ENCODE assay signal across 8 cellular contexts in the genomic region with DNA sequence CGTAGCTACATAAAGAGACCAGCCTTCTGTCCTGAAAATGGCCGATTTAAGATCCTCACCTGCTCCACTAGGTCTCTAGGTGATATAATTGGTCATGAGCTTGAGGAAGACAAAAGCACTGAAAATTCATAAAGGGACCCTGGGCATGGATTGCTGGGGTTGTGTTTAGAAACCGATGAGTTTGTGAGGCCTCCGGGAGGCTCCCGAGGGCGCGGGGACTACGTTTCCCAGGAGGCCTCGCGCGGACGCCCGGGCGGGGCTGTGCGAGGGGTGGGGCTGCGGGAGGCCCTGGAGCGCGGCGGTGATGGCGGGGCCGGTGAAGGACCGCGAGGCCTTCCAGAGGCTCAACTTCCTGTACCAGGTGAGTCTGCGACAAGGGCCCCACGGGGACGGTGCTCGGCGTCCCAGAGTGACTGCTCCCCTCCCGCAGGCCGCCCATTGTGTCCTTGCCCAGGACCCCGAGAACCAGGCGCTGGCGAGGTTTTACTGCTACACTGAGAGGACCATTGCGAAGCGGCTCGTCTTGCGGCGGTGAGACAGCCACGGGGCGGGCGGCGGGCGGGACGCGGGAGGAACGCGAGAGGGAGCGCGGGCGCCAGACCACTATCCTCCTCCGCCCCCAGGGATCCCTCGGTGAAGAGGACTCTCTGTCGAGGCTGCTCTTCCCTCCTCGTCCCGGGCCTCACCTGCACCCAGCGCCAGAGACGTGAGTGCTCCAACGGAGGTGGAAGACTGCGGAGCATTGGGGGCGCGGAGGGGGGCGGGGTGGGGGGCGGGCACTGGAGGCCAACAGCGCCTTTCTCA. TPM values are rescaled to one million over a fixed set of nuclear protein-coding genes. Genes with fewer than 3 reads are reported as not detected.
DNase-seq lines count a peak whose midpoint lies in the region; ATAC-seq and TF ChIP-seq lines count a peak whose summit lies in the region.

A gene (plus strand): TSS at position 289 of the 804 bp plus-strand sequence. CDS start 16 bp downstream, at position 305.

- H2AFZ ChIP-seq in parathyroid adenoma, result peak within 1 kb of the TSS; percentile 98

- no peak within 1 kb of the TSS for H3K9ac ChIP-seq in parathyroid adenoma

- H3K27ac Mint-ChIP-seq in activated naive CD8-positive, alpha-beta T cell treated with anti-CD3 and anti-CD28 coated beads, Interleukin-2, amount 10 ng/mL, durations not matched to agents 7 days and 5 days, result peak within 1 kb of the TSS; percentile 87

- ATAC-seq in HG02642 (IDR thresholded peaks at IDR 0.05; ENCODE audit: poor library complexity, unreplicated experiment) (peak; percentile 92), Right ventricle myocardium inferior (peak; percentile 99)
- peak; percentile 99 for ATAC-seq in activated naive CD8-positive, alpha-beta T cell treated with anti-CD3 and anti-CD28 coated beads, Interleukin-2, amount 10 ng/mL, durations not matched to agents 7 days and 5 days (ENCODE audit: low read depth)

- H3K4me3 ChIP-seq in parathyroid adenoma (ENCODE audit: low read depth, low read length), result peak within 1 kb of the TSS; percentile 92
- H3K4me3 ChIP-seq in thyroid gland (replicated peaks in 1 of 3), result peak within 1 kb of the TSS; percentile 45 to 79 (median 69)

- peaks cover 15% of the 10 kb centered on the region for H3K36me3 Mint-ChIP-seq in activated naive CD8-positive, alpha-beta T cell treated with anti-CD3 and anti-CD28 coated beads, Interleukin-2, amount 10 ng/mL, durations not matched to agents 7 days and 5 days

- 9% methylated on average over 13 to 14 of the region's 64 CpGs for WGBS in thyroid gland, 2 donors

- H3K27ac ChIP-seq in parathyroid adenoma, result peak within 1 kb of the TSS; percentile 90
- H3K27ac ChIP-seq in thyroid gland, result peak within 1 kb of the TSS; percentile 29 to 84 (median 83)

- H3K27me3 ChIP-seq in parathyroid adenoma (ENCODE audit: control insufficient read depth, insufficient read depth, low read length), result no peaks in the 10 kb centered on the region
- H3K27me3 ChIP-seq in thyroid gland, result no peaks in the 10 kb centered on the region

- H3K9me3 ChIP-seq in parathyroid adenoma (ENCODE audit: control insufficient read depth, low read length) (no peaks in the 10 kb centered on the region), thyroid gland (no peaks in the 10 kb centered on the region)

- peak within 1 kb of the TSS; percentile 90 for H3K4me3 Mint-ChIP-seq in activated naive CD8-positive, alpha-beta T cell treated with anti-CD3 and anti-CD28 coated beads, Interleukin-2, amount 10 ng/mL, durations not matched to agents 7 days and 5 days

- H3K36me3 ChIP-seq in parathyroid adenoma (ENCODE audit: control insufficient read depth, insufficient read depth, low read length) (no peaks in the 10 kb centered on the region), thyroid gland (peaks cover 11 to 25% of the 10 kb centered on the region in 2 donors)

- intact Hi-C loops in Right ventricle myocardium inferior (cut with DNase I) (loop anchor here (2.0 kb wide), 1 partner anchor 18 kb away; a partner anchor contains a TSS), thyroid gland (cut with DNase I) (no loop called here)

- no peaks in the 10 kb centered on the region for H3K9me3 Mint-ChIP-seq in activated naive CD8-positive, alpha-beta T cell treated with anti-CD3 and anti-CD28 coated beads, Interleukin-2, amount 10 ng/mL, durations not matched to agents 7 days and 5 days

- no peaks in the 10 kb centered on the region for H3K27me3 Mint-ChIP-seq in activated naive CD8-positive, alpha-beta T cell treated with anti-CD3 and anti-CD28 coated beads, Interleukin-2, amount 10 ng/mL, durations not matched to agents 7 days and 5 days

- H3K79me2 ChIP-seq in parathyroid adenoma, result no peaks in the 10 kb centered on the region

- peak within 1 kb of the TSS; percentile 94 for H3K4me2 ChIP-seq in parathyroid adenoma (ENCODE audit: low read length)

- TF ChIP-seq CTCF in parathyroid adenoma (IDR thresholded peaks at IDR 0.05), result no peak
- TF ChIP-seq CTCF in thyroid gland (IDR thresholded peaks at IDR 0.05), result no peak

- DNase-seq in NCI-H1105 treated with DMSO at 0.1 percent for 48 hours (lab: John Stamatoyannopoulos, UW) (peak; percentile 68), SW 1271 (lab: John Stamatoyannopoulos, UW) (peak; percentile 34 to 76), Right ventricle myocardium inferior (ENCODE audit: missing footprints) (peak; percentile 94), thyroid gland (peak; percentile 83 to 86)
- DNase-seq in activated naive CD8-positive, alpha-beta T cell treated with anti-CD3 and anti-CD28 coated beads, Interleukin-2, amount 10 ng/mL, durations not matched to agents 7 days and 5 days, result peak; percentile 91

- TF ChIP-seq POLR2A in GM10847 (IDR thresholded peaks at IDR 0.05; ENCODE audit: extremely low read depth, insufficient read length), result peak; percentile 85
- TF ChIP-seq POLR2A in thyroid gland (IDR thresholded peaks at IDR 0.05), result peak in 1 of 2 donors; percentile 86

- H3K4me1 ChIP-seq in parathyroid adenoma (peaks cover 8% of the 10 kb centered on the region), thyroid gland (peaks cover 0 to 11% of the 10 kb centered on the region in 2 donors)

- peaks cover 17% of the 10 kb centered on the region for H3K4me1 Mint-ChIP-seq in activated naive CD8-positive, alpha-beta T cell treated with anti-CD3 and anti-CD28 coated beads, Interleukin-2, amount 10 ng/mL, durations not matched to agents 7 days and 5 days

- POLR2A ChIA-PET in activated naive CD8-positive, alpha-beta T cell treated with anti-CD3 and anti-CD28 coated beads, Interleukin-2, amount 10 ng/mL, durations not matched to agents 7 days and 5 days (lab: Charles Lee), result interaction anchor here (2.7 kb wide), 1 partner anchor 19 kb away, joined by 16 read pairs; a partner anchor contains a TSS

RNA-seq across cellular contexts. Expression of the gene that starts here (rescaled TPM):
- 10 to 100 TPM; 43.0 to 49.3 TPM for total RNA-seq in activated naive CD8-positive, alpha-beta T cell treated with anti-CD3 and anti-CD28 coated beads, Interleukin-2, amount 10 ng/mL, durations not matched to agents 7 days and 5 days
- total RNA-seq in Right ventricle myocardium inferior, result 33.6 TPM
- total RNA-seq in thyroid gland, result 10 to 100 TPM; 27.2 to 88.7 (median 60.8) TPM

Comparison
In these comparisons a context has a peak if more than half of its experiments do, and no peak if none do; other contexts are left out.
1. Peak in every context shown above with its lines: DNase-seq, ATAC-seq, H3K4me3 ChIP-seq and H3K27ac ChIP-seq.